Comparison of ENCODE assay signal across 8 cellular contexts in genomic region chr16:67177743-67178699, GRCh38. TPM values are rescaled to one million over a fixed set of nuclear protein-coding genes. Genes with fewer than 3 reads are reported as not detected.
DNase-seq lines count a peak whose midpoint lies in the region; ATAC-seq and TF ChIP-seq lines count a peak whose summit lies in the region.

No MANE protein-coding gene starts in this region.

- H3K27me3 Mint-ChIP-seq in CD8-positive, alpha-beta memory T cell = no peaks in the 10 kb centered on the region

- TF ChIP-seq CTCF in lower lobe of right lung (IDR thresholded peaks at IDR 0.05) (peak; percentile 19), thyroid gland (IDR thresholded peaks at IDR 0.05) (peak in 2 of 6 experiments; percentile 22 to 26)

- H3K4me3 Mint-ChIP-seq in CD8-positive, alpha-beta memory T cell = peak overlapping the region; percentile 64 to 75 (median 71)

- H3K4me1 Mint-ChIP-seq in CD8-positive, alpha-beta memory T cell = peaks cover 24 to 46% (median 31%) of the 10 kb centered on the region in 3 donors

- peak overlapping the region; percentile 39 for H3K4me3 ChIP-seq in CD8-positive, alpha-beta memory T cell (ENCODE audit: low read length)
- H3K4me3 ChIP-seq in lower lobe of right lung (peak overlapping the region; percentile 55), thyroid gland (replicated peaks in 1 of 3) (peak overlapping the region in 1 of 3 donors; percentile 41)

- POLR2A ChIA-PET in CD8-positive, alpha-beta memory T cell (lab: Charles Lee) = no interaction called here

- peak; percentile 43 to 75 (median 49) for DNase-seq in CD8-positive, alpha-beta memory T cell
- DNase-seq in NCI-H1048 (lab: John Stamatoyannopoulos, UW) (peak; percentile 64), ecto neural progenitor cell (ENCODE audit: low spot score) (peak; percentile 76), lower lobe of right lung (peak; percentile 91), thyroid gland (peak; percentile 89), GOT3 (lab: John Stamatoyannopoulos, UW) (no peak), KBM-7 (no peak)
- peak; percentile 45 to 55 for DNase-seq in activated CD4-positive, alpha-beta T cell treated with anti-CD3 and anti-CD28 coated beads for 4 hours

- TF ChIP-seq POLR2A in thyroid gland (IDR thresholded peaks at IDR 0.05) = peak in 1 of 2 donors; percentile 64

- no peaks in the 10 kb centered on the region for H3K9me3 Mint-ChIP-seq in CD8-positive, alpha-beta memory T cell

- H3K27ac ChIP-seq in CD8-positive, alpha-beta memory T cell (ENCODE audit: low read depth, low read length) = no peak overlapping the region
- H3K27ac ChIP-seq in lower lobe of right lung (peak overlapping the region; percentile 60), thyroid gland (peak overlapping the region; percentile 51 to 74 (median 55))

- no peaks in the 10 kb centered on the region for H3K36me3 Mint-ChIP-seq in CD8-positive, alpha-beta memory T cell

- in situ Hi-C loops in KBM-7 (cut with MboI; ENCODE audit: low pct_unique_long_range_greater_than_20kb, low sequenced_read_pairs) = no loop called here

- ATAC-seq in lower lobe of right lung = peak; percentile 78 to 81

- no peaks in the 10 kb centered on the region for H3K36me3 ChIP-seq in CD8-positive, alpha-beta memory T cell (ENCODE audit: insufficient read depth, low read length)
- H3K36me3 ChIP-seq in lower lobe of right lung (peaks cover 7% of the 10 kb centered on the region), thyroid gland (no peaks in the 10 kb centered on the region)

- intact Hi-C loops in lower lobe of right lung (cut with DNase I) = no loop called here
- intact Hi-C loops in thyroid gland (cut with DNase I) = no loop called here

- 7 to 21% methylated on average over 15 to 24 of the region's 73 CpGs for WGBS in thyroid gland, 2 donors

- CTCF ChIA-PET in CD8-positive, alpha-beta memory T cell (lab: Charles Lee) = interaction anchor here (1.0 to 3.1 kb wide), 4 partner anchors 7 to 23 kb away, joined by 3 to 18 read pairs (median 4); partner anchors contain the start of gene MATCAP1

- peaks cover 6% of the 10 kb centered on the region for H3K27me3 ChIP-seq in CD8-positive, alpha-beta memory T cell (ENCODE audit: insufficient read depth, low read length, poor library complexity, severe bottlenecking)
- H3K27me3 ChIP-seq in lower lobe of right lung (ENCODE audit: low read depth) (no peaks in the 10 kb centered on the region), thyroid gland (no peaks in the 10 kb centered on the region)

- peaks cover 32% of the 10 kb centered on the region for H3K4me1 ChIP-seq in CD8-positive, alpha-beta memory T cell (ENCODE audit: insufficient read depth, low read length)
- H3K4me1 ChIP-seq in lower lobe of right lung = peaks cover 71% of the 10 kb centered on the region
- peaks cover 26 to 37% of the 10 kb centered on the region in 2 donors for H3K4me1 ChIP-seq in thyroid gland

- H3K9me3 ChIP-seq in CD8-positive, alpha-beta memory T cell (ENCODE audit: low read length) = no peaks in the 10 kb centered on the region
- H3K9me3 ChIP-seq in lower lobe of right lung (no peaks in the 10 kb centered on the region), thyroid gland (no peaks in the 10 kb centered on the region)

- peak overlapping the region in 3 of 8 donors; percentile 31 to 88 (median 54) for H3K27ac Mint-ChIP-seq in CD8-positive, alpha-beta memory T cell

RNA-seq across cellular contexts. Expression of gene MATCAP1, which starts 5.7 kb away (rescaled TPM):
- total RNA-seq in CD8-positive, alpha-beta memory T cell = 10 to 100 TPM; 15.3 to 15.6 TPM
- 0.68 TPM for polyA plus RNA-seq in CD8-positive, alpha-beta memory T cell
- total RNA-seq in lower lobe of right lung (29.0 TPM), thyroid gland (10 to 100 TPM; 20.3 to 50.0 (median 32.4) TPM)

RNA-seq across cellular contexts. Expression of gene NOL3, which starts 7.7 kb away (rescaled TPM):
- 1 to 10 TPM; 2.1 to 2.3 TPM for total RNA-seq in CD8-positive, alpha-beta memory T cell
- polyA plus RNA-seq in CD8-positive, alpha-beta memory T cell = 0.91 TPM
- total RNA-seq in lower lobe of right lung = 55.6 TPM
- total RNA-seq in thyroid gland = 10 to 100 TPM; 38.3 to 97.0 (median 63.5) TPM

RNA-seq across cellular contexts. Expression of gene EXOC3L1, which starts 11.9 kb away (rescaled TPM):
- not detected for total RNA-seq in CD8-positive, alpha-beta memory T cell
- polyA plus RNA-seq in CD8-positive, alpha-beta memory T cell = not detected
- 15.6 TPM for total RNA-seq in lower lobe of right lung
- 1 to 10 TPM; 5.9 to 8.6 (median 7.6) TPM for total RNA-seq in thyroid gland

RNA-seq across cellular contexts. Expression of gene HSF4, which starts 13.5 kb away (rescaled TPM):
- total RNA-seq in CD8-positive, alpha-beta memory T cell = 10 to 100 TPM; 11.6 to 13.3 TPM
- not detected for polyA plus RNA-seq in CD8-positive, alpha-beta memory T cell
- total RNA-seq in lower lobe of right lung (76.3 TPM), thyroid gland (10 to 100 TPM; 17.3 to 52.5 (median 36.6) TPM)

RNA-seq across cellular contexts. Expression of gene E2F4, which starts 13.9 kb away (rescaled TPM):
- 100 to 1,000 TPM; 137 to 139 TPM for total RNA-seq in CD8-positive, alpha-beta memory T cell
- 86.0 TPM for polyA plus RNA-seq in CD8-positive, alpha-beta memory T cell
- total RNA-seq in lower lobe of right lung = 66.5 TPM
- 100 to 1,000 TPM in 1 of 4 donors, 10 to 100 TPM in 3; 77.6 to 117 (median 89.1) TPM for total RNA-seq in thyroid gland

Comparison
In these comparisons a context has a peak if more than half of its experiments do, and no peak if none do; other contexts are left out.
1. DNase-seq: peak in CD8-positive, alpha-beta memory T cell (5 of 5), NCI-H1048 (single experiment), activated CD4-positive, alpha-beta T cell treated with anti-CD3 and anti-CD28 coated beads for 4 hours (2 of 2), ecto neural progenitor cell (single experiment), lower lobe of right lung (single experiment) and thyroid gland (2 of 2); none in GOT3 (single experiment) and KBM-7 (single experiment).
2. RNA of gene NOL3, which starts 7.7 kb away (total RNA-seq): 38.3 to 97.0 TPM in thyroid gland and 55.6 TPM in lower lobe of right lung (single experiment); 2.1 to 2.3 TPM in CD8-positive, alpha-beta memory T cell; every median in the first group is over 10 times any median in the second.
3. RNA of gene EXOC3L1, which starts 11.9 kb away (total RNA-seq): 15.6 TPM in lower lobe of right lung (single experiment) and 5.9 to 8.6 TPM in thyroid gland; not detected in CD8-positive, alpha-beta memory T cell; every median in the first group is over 4 times any median in the second.